Comparison of ENCODE assay signal across 11 cellular contexts in the genomic region with DNA sequence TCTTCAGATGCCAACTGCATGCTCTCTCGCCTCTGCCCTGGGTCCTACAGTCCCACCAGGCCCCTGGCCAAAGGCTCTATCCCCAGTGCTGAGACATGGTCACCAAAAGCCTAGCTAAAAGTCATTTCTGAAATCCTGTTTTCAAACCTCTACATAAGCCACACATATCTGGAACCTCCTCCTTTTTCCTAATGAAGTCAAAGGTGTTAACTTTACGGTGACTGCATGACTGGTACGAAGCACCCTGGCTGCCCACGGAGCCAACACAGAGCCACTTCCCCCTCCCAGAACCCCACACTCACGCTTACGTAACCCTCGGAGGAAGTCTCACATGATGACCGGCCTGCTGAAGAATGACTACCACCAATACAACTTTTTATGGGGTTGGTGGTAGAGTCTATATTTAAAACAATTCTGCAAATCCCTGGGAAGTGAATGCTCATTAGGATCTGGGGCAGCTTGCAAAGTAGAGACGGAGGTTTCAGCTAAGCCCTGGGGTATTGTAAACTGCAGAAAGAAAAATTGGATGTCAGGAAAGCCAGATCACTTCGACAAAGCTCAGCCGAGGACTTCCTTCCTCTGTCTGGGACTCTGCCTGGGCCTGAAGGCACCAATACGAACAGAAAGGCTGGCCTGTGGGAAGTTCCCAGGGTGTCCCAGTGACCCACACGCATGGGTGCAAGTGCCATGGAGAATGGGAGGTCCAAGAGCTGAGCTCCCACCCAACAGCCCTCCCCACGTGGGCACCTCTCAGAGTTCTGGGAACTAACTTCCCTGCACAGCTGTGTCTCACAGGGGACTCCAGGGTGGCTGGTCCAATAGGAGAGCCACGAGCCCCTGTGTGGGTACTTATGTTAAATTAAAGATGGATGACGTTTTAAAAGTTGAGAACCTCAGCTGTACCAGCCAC. TPM values are rescaled to one million over a fixed set of nuclear protein-coding genes. Genes with fewer than 3 reads are reported as not detected.
DNase-seq lines count a peak whose midpoint lies in the region; ATAC-seq and TF ChIP-seq lines count a peak whose summit lies in the region.
"Had no signal": no experiment of that assay in that cellular context is flagged by ENCODE, and none has a peak within 500 bp of the region (broad histone marks: within the 10 kb centered on the region; RNA-seq: fewer than 3 reads in every experiment).

No MANE protein-coding gene starts in this region.

- peaks cover 5% of the 10 kb centered on the region for H3K4me1 Mint-ChIP-seq in activated naive CD8-positive, alpha-beta T cell treated with anti-CD3 and anti-CD28 coated beads, Interleukin-2, amount 10 ng/mL, durations not matched to agents 7 days and 5 days
- H3K4me1 Mint-ChIP-seq in activated naive CD8-positive, alpha-beta T cell treated with anti-CD3 and anti-CD28 coated beads for 36 hours = peaks cover 4% of the 10 kb centered on the region
- peaks cover 23% of the 10 kb centered on the region for H3K4me1 Mint-ChIP-seq in activated naive CD4-positive, alpha-beta T cell treated with anti-CD3 and anti-CD28 coated beads, Interleukin-2, amount 50 U/mL, for 24 hours

- H3K27me3 Mint-ChIP-seq in activated naive CD8-positive, alpha-beta T cell treated with anti-CD3 and anti-CD28 coated beads, Interleukin-2, amount 10 ng/mL, durations not matched to agents 7 days and 5 days = no peaks in the 10 kb centered on the region
- no peaks in the 10 kb centered on the region for H3K27me3 Mint-ChIP-seq in activated naive CD8-positive, alpha-beta T cell treated with anti-CD3 and anti-CD28 coated beads for 36 hours
- no peaks in the 10 kb centered on the region for H3K27me3 Mint-ChIP-seq in activated naive CD4-positive, alpha-beta T cell treated with anti-CD3 and anti-CD28 coated beads, Interleukin-2, amount 50 U/mL, for 24 hours
- H3K27me3 Mint-ChIP-seq: activated naive CD8-positive, alpha-beta T cell; T-cell had no signal

- no peak overlapping the region for H3K4me3 ChIP-seq in upper lobe of right lung

- no peak overlapping the region for H3K27ac ChIP-seq in upper lobe of right lung

- DNase-seq in activated naive CD8-positive, alpha-beta T cell treated with anti-CD3 and anti-CD28 coated beads, Interleukin-2, amount 10 ng/mL, durations not matched to agents 7 days and 5 days = peak; percentile 25
- DNase-seq in activated naive CD8-positive, alpha-beta T cell treated with anti-CD3 and anti-CD28 coated beads for 36 hours = no peak
- DNase-seq in lung microvascular endothelial cell (ENCODE audit: low read depth in 2 of 2) (peak; percentile 36 to 73), upper lobe of right lung (peak; percentile 50), NCI-H2171 treated with DMSO at 0.1 percent for 48 hours (lab: John Stamatoyannopoulos, UW) (no peak), NCI-H526 treated with DMSO at 0.1 percent for 48 hours (lab: John Stamatoyannopoulos, UW) (no peak)
- DNase-seq: H9 had no signal

- POLR2A ChIA-PET in activated naive CD8-positive, alpha-beta T cell treated with anti-CD3 and anti-CD28 coated beads, Interleukin-2, amount 10 ng/mL, durations not matched to agents 7 days and 5 days (lab: Charles Lee) = no interaction called here

- H3K27ac Mint-ChIP-seq in activated naive CD8-positive, alpha-beta T cell treated with anti-CD3 and anti-CD28 coated beads, Interleukin-2, amount 10 ng/mL, durations not matched to agents 7 days and 5 days = no peak overlapping the region
- H3K27ac Mint-ChIP-seq in activated naive CD8-positive, alpha-beta T cell treated with anti-CD3 and anti-CD28 coated beads for 36 hours = no peak overlapping the region
- H3K27ac Mint-ChIP-seq in activated naive CD4-positive, alpha-beta T cell treated with anti-CD3 and anti-CD28 coated beads, Interleukin-2, amount 50 U/mL, for 24 hours = peak overlapping the region; percentile 35
- H3K27ac Mint-ChIP-seq: activated naive CD8-positive, alpha-beta T cell; H9; T-cell had no signal

- no peaks in the 10 kb centered on the region for H3K9me3 ChIP-seq in upper lobe of right lung

- intact Hi-C loops in upper lobe of right lung (cut with DNase I) = no loop called here

- H3K36me3 Mint-ChIP-seq in activated naive CD8-positive, alpha-beta T cell treated with anti-CD3 and anti-CD28 coated beads, Interleukin-2, amount 10 ng/mL, durations not matched to agents 7 days and 5 days = no peaks in the 10 kb centered on the region
- no peaks in the 10 kb centered on the region for H3K36me3 Mint-ChIP-seq in activated naive CD8-positive, alpha-beta T cell treated with anti-CD3 and anti-CD28 coated beads for 36 hours
- peaks cover 3% of the 10 kb centered on the region for H3K36me3 Mint-ChIP-seq in activated naive CD4-positive, alpha-beta T cell treated with anti-CD3 and anti-CD28 coated beads, Interleukin-2, amount 50 U/mL, for 24 hours
- H3K36me3 Mint-ChIP-seq: activated naive CD8-positive, alpha-beta T cell; T-cell had no signal

- no peaks in the 10 kb centered on the region for H3K27me3 ChIP-seq in upper lobe of right lung

- H3K4me3 Mint-ChIP-seq in activated naive CD8-positive, alpha-beta T cell treated with anti-CD3 and anti-CD28 coated beads, Interleukin-2, amount 10 ng/mL, durations not matched to agents 7 days and 5 days = no peak overlapping the region
- no peak overlapping the region for H3K4me3 Mint-ChIP-seq in activated naive CD8-positive, alpha-beta T cell treated with anti-CD3 and anti-CD28 coated beads for 36 hours
- no peak overlapping the region for H3K4me3 Mint-ChIP-seq in activated naive CD4-positive, alpha-beta T cell treated with anti-CD3 and anti-CD28 coated beads, Interleukin-2, amount 50 U/mL, for 24 hours
- H3K4me3 Mint-ChIP-seq: activated naive CD8-positive, alpha-beta T cell; H9; T-cell had no signal

- ATAC-seq in activated naive CD8-positive, alpha-beta T cell treated with anti-CD3 and anti-CD28 coated beads, Interleukin-2, amount 10 ng/mL, durations not matched to agents 7 days and 5 days (ENCODE audit: low read depth) = no peak
- ATAC-seq in upper lobe of right lung (no peak), GM21447 (IDR thresholded peaks at IDR 0.05; ENCODE audit: unreplicated experiment) (no peak)
- ATAC-seq: T-cell had no signal

- no peak for TF ChIP-seq CTCF in upper lobe of right lung (IDR thresholded peaks at IDR 0.05)

- H3K9me3 Mint-ChIP-seq in activated naive CD8-positive, alpha-beta T cell treated with anti-CD3 and anti-CD28 coated beads, Interleukin-2, amount 10 ng/mL, durations not matched to agents 7 days and 5 days = peaks cover 14% of the 10 kb centered on the region
- peaks cover 13% of the 10 kb centered on the region for H3K9me3 Mint-ChIP-seq in activated naive CD8-positive, alpha-beta T cell treated with anti-CD3 and anti-CD28 coated beads for 36 hours
- peaks cover 6% of the 10 kb centered on the region for H3K9me3 Mint-ChIP-seq in activated naive CD4-positive, alpha-beta T cell treated with anti-CD3 and anti-CD28 coated beads, Interleukin-2, amount 50 U/mL, for 24 hours

- no peaks in the 10 kb centered on the region for H3K36me3 ChIP-seq in upper lobe of right lung

- H3K4me1 ChIP-seq in upper lobe of right lung = peaks cover 25% of the 10 kb centered on the region

RNA-seq across cellular contexts. Expression of a gene that starts 50.7 kb away (rescaled TPM):
- under 1 TPM; 0.23 to 0.53 TPM for total RNA-seq in activated naive CD8-positive, alpha-beta T cell treated with anti-CD3 and anti-CD28 coated beads, Interleukin-2, amount 10 ng/mL, durations not matched to agents 7 days and 5 days
- total RNA-seq in activated naive CD8-positive, alpha-beta T cell treated with anti-CD3 and anti-CD28 coated beads for 36 hours = 1 to 10 TPM; 3.3 to 4.1 TPM
- total RNA-seq in lung microvascular endothelial cell = 46.2 and 94.8 TPM in 2 replicates
- 57.1 TPM for total RNA-seq in upper lobe of right lung

Comparison
In these comparisons a context has a peak if more than half of its experiments do, and no peak if none do; other contexts are left out.
1. DNase-seq: peak in activated naive CD8-positive, alpha-beta T cell treated with anti-CD3 and anti-CD28 coated beads, Interleukin-2, amount 10 ng/mL, durations not matched to agents 7 days and 5 days (single experiment), lung microvascular endothelial cell (2 of 2) and upper lobe of right lung (single experiment); none in activated naive CD8-positive, alpha-beta T cell treated with anti-CD3 and anti-CD28 coated beads for 36 hours (single experiment), NCI-H2171 treated with DMSO at 0.1 percent for 48 hours (single experiment) and NCI-H526 treated with DMSO at 0.1 percent for 48 hours (single experiment).